12 cellular contexts compared by ENCODE assay signal in the genomic region with DNA sequence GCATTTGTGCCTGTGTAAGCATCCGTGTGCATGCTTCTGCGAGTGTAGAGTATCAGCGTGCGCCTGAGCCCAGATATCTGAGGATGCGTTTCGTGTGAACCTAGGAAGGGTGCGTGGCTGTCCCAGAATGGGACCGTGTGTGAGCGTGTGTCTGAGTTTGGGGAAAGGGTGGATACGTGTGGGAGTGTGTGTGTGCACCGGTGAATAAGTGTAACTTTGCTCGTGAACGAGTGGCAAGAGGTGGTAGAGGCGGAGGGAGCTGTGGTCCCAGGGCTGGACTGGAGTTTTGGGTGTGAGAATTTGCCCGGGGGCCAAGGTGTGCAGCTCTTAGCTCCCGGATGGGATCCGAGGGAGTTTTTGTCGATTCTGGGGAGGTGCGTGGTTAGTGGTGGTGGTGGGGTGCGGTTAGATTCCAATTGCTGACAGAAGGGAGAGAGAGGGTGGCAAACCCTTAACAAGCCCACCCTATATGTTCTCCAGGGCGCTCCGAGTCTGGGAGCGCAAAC. TPM values are rescaled to one million over a fixed set of nuclear protein-coding genes. Genes with fewer than 3 reads are reported as not detected.
DNase-seq lines count a peak whose midpoint lies in the region; ATAC-seq and TF ChIP-seq lines count a peak whose summit lies in the region.
"Had no signal": no experiment of that assay in that cellular context is flagged by ENCODE, and none has a peak within 500 bp of the region (broad histone marks: within the 10 kb centered on the region; RNA-seq: fewer than 3 reads in every experiment).

No MANE protein-coding gene starts in this region.

- intact Hi-C loops in CD8-positive, alpha-beta T cell (cut with DNase I, micrococcal nuclease) = loop anchor here (1.0 to 10.0 kb wide), 2 partner anchors 137 to 350 kb away; a partner anchor contains a TSS

- H2AFZ ChIP-seq in neuronal stem cell (ENCODE audit: low read length) = peak overlapping the region; percentile 81

- POLR2A ChIA-PET in CD8-positive, alpha-beta T cell (lab: Charles Lee) = no interaction called here
- POLR2A ChIA-PET in GM10248 (lab: Yijun Ruan, JAX) = interaction anchor here (0.5 kb wide), 1 partner anchor 10 kb away, joined by 3 read pairs; no protein-coding TSS in a partner anchor

- DNase-seq in CD8-positive, alpha-beta T cell = no peak
- DNase-seq in NCI-H526 treated with DMSO at 0.1 percent for 48 hours (lab: John Stamatoyannopoulos, UW) (peak; percentile 44), epithelial cell of proximal tubule (ENCODE audit: low read depth) (no peak), neuronal stem cell (ENCODE audit: low spot score) (no peak), ureter (ENCODE audit: low spot score) (no peak), mucosa of gallbladder (ENCODE audit: low spot score) (no peak), NCI-H1417 (lab: John Stamatoyannopoulos, UW) (no peak), GM10248 (ENCODE audit: extremely low spot score) (no peak)

- H3K23ac ChIP-seq in neuronal stem cell (ENCODE audit: low read depth, low read length, poor library complexity) = peak overlapping the region; percentile 87

- H2BK120ac ChIP-seq in neuronal stem cell (ENCODE audit: low read depth, low read length) = no peak overlapping the region

- H2BK15ac ChIP-seq in neuronal stem cell (ENCODE audit: low read length) = peak overlapping the region; percentile 84

- H3K4me3 ChIP-seq in CD8-positive, alpha-beta T cell (ENCODE audit: low read depth, low read length) = peak overlapping the region; percentile 45
- H3K4me3 ChIP-seq in epithelial cell of proximal tubule (ENCODE audit: low read depth, low read length) (peak overlapping the region; percentile 82), neuronal stem cell (ENCODE audit: low read length in 2 of 2) (peak overlapping the region; percentile 24 to 82)

- WGBS in neuronal stem cell (ENCODE audit: extremely low coverage in 2 of 2, insufficient read length in 2 of 2, insufficient replicate concordance in 1 of 2), 2 donors = no CpG with 5 or more reads among the region's 23 CpGs

- peak overlapping the region; percentile 93 for H3K9ac ChIP-seq in neuronal stem cell (ENCODE audit: low read depth, low read length, poor library complexity)

- no peak overlapping the region for H3K27ac ChIP-seq in CD8-positive, alpha-beta T cell (ENCODE audit: low read depth, low read length)
- no peak overlapping the region for H3K27ac ChIP-seq in neuronal stem cell (replicated peaks; ENCODE audit: low read length)
- H3K27ac ChIP-seq: colonic mucosa, HL-60, spleen had no signal

- peaks cover 19% of the 10 kb centered on the region for H3K4me1 ChIP-seq in CD8-positive, alpha-beta T cell (ENCODE audit: insufficient read depth, low read length)
- H3K4me1 ChIP-seq in neuronal stem cell (ENCODE audit: control insufficient read depth in 2 of 2, insufficient read depth in 1 of 2, low read depth in 1 of 2, low read length in 2 of 2) = peaks cover 22 to 25% of the 10 kb centered on the region in 2 donors
- H3K4me1 ChIP-seq: colonic mucosa had no signal

- H2BK12ac ChIP-seq in neuronal stem cell (ENCODE audit: low read length) = peak overlapping the region; percentile 11

- no peaks in the 10 kb centered on the region for H3K9me3 Mint-ChIP-seq in CD8-positive, alpha-beta T cell

- no peak for TF ChIP-seq CTCF in CD8-positive, alpha-beta T cell (IDR thresholded peaks at IDR 0.05)
- TF ChIP-seq CTCF in epithelial cell of proximal tubule (conservative IDR thresholded peaks at IDR 0.05; ENCODE audit: low read depth, low read length) (no peak), GM10248 (IDR thresholded peaks at IDR 0.05; ENCODE audit: control extremely low read depth, extremely low read depth, low read depth, missing control alignments) (no peak)

- H4K8ac ChIP-seq in neuronal stem cell (ENCODE audit: low read depth, low read length) = no peak overlapping the region

- peak overlapping the region; percentile 94 for H3K18ac ChIP-seq in neuronal stem cell (ENCODE audit: low read length)

- H3K27me3 Mint-ChIP-seq in CD8-positive, alpha-beta T cell (ENCODE audit: low read depth) = peaks cover 51% of the 10 kb centered on the region

- peak overlapping the region; percentile 70 for H3K4me3 Mint-ChIP-seq in CD8-positive, alpha-beta T cell

- no peaks in the 10 kb centered on the region for H3K36me3 ChIP-seq in CD8-positive, alpha-beta T cell (ENCODE audit: insufficient read depth, low read length)
- H3K36me3 ChIP-seq in neuronal stem cell (replicated peaks in 1 of 2; ENCODE audit: control insufficient read depth in 2 of 2, insufficient read depth in 2 of 2, low read length in 2 of 2) = no peaks in the 10 kb centered on the region
- H3K36me3 ChIP-seq: colonic mucosa, Peyer's patch, spleen had no signal

- H3K9me3 ChIP-seq in CD8-positive, alpha-beta T cell (ENCODE audit: low read length) = no peaks in the 10 kb centered on the region
- H3K9me3 ChIP-seq in neuronal stem cell (replicated peaks in 1 of 2; ENCODE audit: control insufficient read depth in 2 of 2, insufficient read depth in 1 of 2, low read depth in 1 of 2, low read length in 2 of 2) = no peaks in the 10 kb centered on the region
- H3K9me3 ChIP-seq: colonic mucosa, Peyer's patch, spleen had no signal

- peak overlapping the region; percentile 11 for H3K14ac ChIP-seq in neuronal stem cell (ENCODE audit: low read length)

- ATAC-seq in CD8-positive, alpha-beta T cell = no peak

- no peak overlapping the region for H3K4ac ChIP-seq in neuronal stem cell (ENCODE audit: low read length)

- H3K36me3 Mint-ChIP-seq in CD8-positive, alpha-beta T cell = peaks cover 3% of the 10 kb centered on the region

- H4K91ac ChIP-seq in neuronal stem cell (ENCODE audit: low read depth, low read length, poor library complexity) = peak overlapping the region; percentile 75

- peak overlapping the region; percentile 58 for H2AK5ac ChIP-seq in neuronal stem cell (ENCODE audit: low read depth, low read length)

- peak overlapping the region; percentile 96 for H3K4me2 ChIP-seq in neuronal stem cell (ENCODE audit: insufficient read depth, low read length, poor library complexity, severe bottlenecking)

- H3K79me1 ChIP-seq in neuronal stem cell (ENCODE audit: low read depth, low read length) = no peaks in the 10 kb centered on the region

- H3K27ac Mint-ChIP-seq in CD8-positive, alpha-beta T cell = no peak overlapping the region

- H2BK5ac ChIP-seq in neuronal stem cell (ENCODE audit: low read length) = peak overlapping the region; percentile 30

- CTCF ChIA-PET in CD8-positive, alpha-beta T cell (lab: Charles Lee) = interaction anchor here (1.2 to 3.0 kb wide), 4 partner anchors 10 to 136 kb away, joined by 4 to 19 read pairs (median 8); no protein-coding TSS in a partner anchor
- CTCF ChIA-PET in GM10248 (lab: Yijun Ruan, JAX) = interaction anchor here (0.9 to 2.5 kb wide), 14 partner anchors 8 to 143 kb away, joined by 3 to 24 read pairs (median 4); no protein-coding TSS in a partner anchor

- peaks cover 21% of the 10 kb centered on the region for H3K4me1 Mint-ChIP-seq in CD8-positive, alpha-beta T cell (ENCODE audit: low read depth)

- H3K27me3 ChIP-seq in CD8-positive, alpha-beta T cell (ENCODE audit: insufficient read depth, low read length) = peaks cover 8% of the 10 kb centered on the region
- H3K27me3 ChIP-seq in neuronal stem cell (ENCODE audit: control insufficient read depth in 3 of 3, insufficient read depth in 3 of 3, low read depth in 1 of 3, low read length in 3 of 3) = peaks cover 8 to 51% (median 13%) of the 10 kb centered on the region in 3 experiments

RNA-seq across cellular contexts. Expression of a gene that starts 0.7 kb away (rescaled TPM):
- total RNA-seq in CD8-positive, alpha-beta T cell = under 1 TPM; 0.35 to 0.36 TPM
- total RNA-seq in epithelial cell of proximal tubule (8.5 and 9.1 TPM in 2 replicates), ureter (59.2 TPM), mucosa of gallbladder (41.1 TPM)
- 11.1 TPM for polyA plus RNA-seq in neuronal stem cell (2013, experiment 1 of 2)
- 11.1 TPM for polyA plus RNA-seq in neuronal stem cell (2013, experiment 2 of 2)

RNA-seq across cellular contexts. Expression of a gene that starts 55.6 kb away (rescaled TPM):
- not detected for total RNA-seq in CD8-positive, alpha-beta T cell
- total RNA-seq in epithelial cell of proximal tubule (13.5 and 39.3 TPM in 2 replicates), ureter (6.4 TPM), mucosa of gallbladder (212 TPM)
- 0.18 TPM for polyA plus RNA-seq in neuronal stem cell (2013, experiment 1 of 2)
- 0.22 TPM for polyA plus RNA-seq in neuronal stem cell (2013, experiment 2 of 2)
